ENCODE assay signal across 1 cellular context in genomic region chr5:177606071-177607051, GRCh38.
TF ChIP-seq lines count a peak whose summit lies in the region.

No MANE protein-coding gene starts in this region.

TF ChIP-seq in H1, 55 proteins besides CTCF, POLR2A, EP300 and RAD21:
- TF ChIP-seq EZH2 (IDR thresholded peaks at IDR 0.05; ENCODE audit: low read depth, low read length, severe bottlenecking) (no peak), BACH1 (IDR thresholded peaks at IDR 0.05; ENCODE audit: low read length) (no peak), TAF7 (optimal IDR thresholded peaks at IDR 0.05; ENCODE audit: borderline replicate concordance, low read depth, low read length) (no peak), MAFK (IDR thresholded peaks at IDR 0.05; ENCODE audit: low read depth, low read length) (no peak), ASH2L (IDR thresholded peaks at IDR 0.05; ENCODE audit: low read length) (no peak), SP4 (IDR thresholded peaks at IDR 0.05; ENCODE audit: low read length) (no peak), SIX5 (IDR thresholded peaks at IDR 0.05; ENCODE audit: low read depth, low read length) (no peak), HDAC6 (IDR thresholded peaks at IDR 0.05; ENCODE audit: low read depth, low read length) (no peak), KDM1A (IDR thresholded peaks at IDR 0.05; ENCODE audit: borderline replicate concordance, low read length) (no peak), JUN (IDR thresholded peaks at IDR 0.05; ENCODE audit: low read depth, low read length) (no peak), YY1 (IDR thresholded peaks at IDR 0.05; ENCODE audit: low read depth, low read length) (no peak)
